In genomic region chr9:33676184-33676745, GRCh38 we compare ENCODE assay signal across 8 cellular contexts.
DNase-seq lines count a peak whose midpoint lies in the region; ATAC-seq and TF ChIP-seq lines count a peak whose summit lies in the region.
"Not testable (repeated sequence)": the region's sequence is repeated elsewhere in the genome, so short reads cannot be mapped to it uniquely, and the experiment has no call there.

No MANE protein-coding gene starts in this region.

- H3K36me3 Mint-ChIP-seq in CD8-positive, alpha-beta T cell; activated naive CD4-positive, alpha-beta T cell treated with anti-CD3 and anti-CD28 coated beads, Interleukin-2, amount 50 U/mL, for 24 hours; endodermal cell (ENCODE audit: low read depth); immature natural killer cell; neural progenitor cell: not testable (repeated sequence)

- not testable (repeated sequence) for H4K20me1 ChIP-seq in neural progenitor cell (ENCODE audit: low read depth)

- DNase-seq in CD8-positive, alpha-beta T cell; Peyer's patch; endodermal cell; neural progenitor cell (ENCODE audit: low spot score): not testable (repeated sequence)
- DNase-seq in KBM-7 = peak; percentile 39
- peak in 1 of 3 donors; percentile 2 for DNase-seq in immature natural killer cell
- DNase-seq in superior temporal gyrus (ENCODE audit: extremely low spot score) = peak; percentile 56

- not testable (repeated sequence) for H3K27ac Mint-ChIP-seq in CD8-positive, alpha-beta T cell; activated naive CD4-positive, alpha-beta T cell treated with anti-CD3 and anti-CD28 coated beads, Interleukin-2, amount 50 U/mL, for 24 hours
- H3K27ac Mint-ChIP-seq in endodermal cell (peak overlapping the region; percentile 18), immature natural killer cell (peak overlapping the region in 2 of 6 donors; percentile 27 to 48), neural progenitor cell (peak overlapping the region; percentile 76)

- H3K27ac ChIP-seq in CD8-positive, alpha-beta T cell (ENCODE audit: low read depth, low read length); neural progenitor cell: not testable (repeated sequence)
- H3K27ac ChIP-seq in Peyer's patch = peak overlapping the region; percentile 44 to 83 (median 60)
- H3K27ac ChIP-seq in endodermal cell (ENCODE audit: low read depth, low read length) = peak overlapping the region; percentile 91

- H3K9me3 ChIP-seq in CD8-positive, alpha-beta T cell (ENCODE audit: low read length); Peyer's patch; endodermal cell (ENCODE audit: control insufficient read depth, low read length); neural progenitor cell (ENCODE audit: low read depth): not testable (repeated sequence)

- TF ChIP-seq POLR2A in Peyer's patch (IDR thresholded peaks at IDR 0.05) = not testable (repeated sequence)

- H3K79me2 ChIP-seq in neural progenitor cell (ENCODE audit: low read depth) = not testable (repeated sequence)

- WGBS in endodermal cell (ENCODE audit: insufficient coverage in 1 of 2, insufficient read length in 1 of 2), 2 experiments = 67 to 88% methylated on average over 1 to 8 of the region's 8 CpGs

- peaks cover 14% of the 10 kb centered on the region for H3K27me3 ChIP-seq in CD8-positive, alpha-beta T cell (ENCODE audit: insufficient read depth, low read length)
- H3K27me3 ChIP-seq in Peyer's patch; endodermal cell (ENCODE audit: control insufficient read depth, insufficient read depth, low read length, poor library complexity, severe bottlenecking): not testable (repeated sequence)
- peaks cover 37% of the 10 kb centered on the region for H3K27me3 ChIP-seq in neural progenitor cell

- H3K4me1 Mint-ChIP-seq in CD8-positive, alpha-beta T cell (ENCODE audit: low read depth); endodermal cell: not testable (repeated sequence)
- peaks cover 10% of the 10 kb centered on the region for H3K4me1 Mint-ChIP-seq in activated naive CD4-positive, alpha-beta T cell treated with anti-CD3 and anti-CD28 coated beads, Interleukin-2, amount 50 U/mL, for 24 hours
- peaks cover 8 to 14% of the 10 kb centered on the region in 2 donors for H3K4me1 Mint-ChIP-seq in immature natural killer cell
- peaks cover 22% of the 10 kb centered on the region for H3K4me1 Mint-ChIP-seq in neural progenitor cell

- H3K9ac ChIP-seq in endodermal cell (ENCODE audit: extremely low read depth, low read length, poor library complexity, severe bottlenecking) = peak overlapping the region; percentile 34
- not testable (repeated sequence) for H3K9ac ChIP-seq in neural progenitor cell

- H2AFZ ChIP-seq in neural progenitor cell (replicated peaks) = peak overlapping the region; percentile 98

- in situ Hi-C loops in KBM-7 (cut with MboI; ENCODE audit: low pct_unique_long_range_greater_than_20kb, low sequenced_read_pairs) = not testable (repeated sequence)

- peak overlapping the region; percentile 94 for H3K4me2 ChIP-seq in neural progenitor cell

- intact Hi-C loops in CD8-positive, alpha-beta T cell (cut with DNase I, micrococcal nuclease) = loop anchor here in 1 of 2 experiments (5.0 kb wide), 1 partner anchor 54 kb away; no protein-coding TSS in a partner anchor

- ATAC-seq in CD8-positive, alpha-beta T cell = not testable (repeated sequence)

- H3K4me3 ChIP-seq in CD8-positive, alpha-beta T cell (ENCODE audit: low read depth, low read length) = peak overlapping the region; percentile 20
- H3K4me3 ChIP-seq in Peyer's patch (peak overlapping the region; percentile 36 to 72 (median 50)), endodermal cell (ENCODE audit: low read length) (peak overlapping the region; percentile 80), neural progenitor cell (peak overlapping the region; percentile 94)

- not testable (repeated sequence) for TF ChIP-seq CTCF in CD8-positive, alpha-beta T cell (IDR thresholded peaks at IDR 0.05); Peyer's patch (IDR thresholded peaks at IDR 0.05); endodermal cell (conservative IDR thresholded peaks at IDR 0.05); neural progenitor cell (IDR thresholded peaks at IDR 0.05)

- peak overlapping the region; percentile 91 for H3K4me3 Mint-ChIP-seq in CD8-positive, alpha-beta T cell
- peak overlapping the region; percentile 90 for H3K4me3 Mint-ChIP-seq in activated naive CD4-positive, alpha-beta T cell treated with anti-CD3 and anti-CD28 coated beads, Interleukin-2, amount 50 U/mL, for 24 hours
- H3K4me3 Mint-ChIP-seq in endodermal cell (peak overlapping the region; percentile 70), immature natural killer cell (peak overlapping the region; percentile 75 to 96 (median 90)), neural progenitor cell (peak overlapping the region; percentile 94)

- not testable (repeated sequence) for H3K36me3 ChIP-seq in CD8-positive, alpha-beta T cell (ENCODE audit: insufficient read depth, low read length); Peyer's patch; endodermal cell (ENCODE audit: control insufficient read depth, insufficient read depth, low read length); neural progenitor cell

- not testable (repeated sequence) for H3K9me3 Mint-ChIP-seq in CD8-positive, alpha-beta T cell; activated naive CD4-positive, alpha-beta T cell treated with anti-CD3 and anti-CD28 coated beads, Interleukin-2, amount 50 U/mL, for 24 hours; immature natural killer cell
- H3K9me3 Mint-ChIP-seq in endodermal cell = peaks cover 11% of the 10 kb centered on the region
- H3K9me3 Mint-ChIP-seq in neural progenitor cell = peaks cover 16% of the 10 kb centered on the region

- H3F3A ChIP-seq in neural progenitor cell (ENCODE audit: low read depth) = peaks cover 24% of the 10 kb centered on the region

- CTCF ChIA-PET in CD8-positive, alpha-beta T cell (lab: Charles Lee) = not testable (repeated sequence)

- H3K27me3 Mint-ChIP-seq in CD8-positive, alpha-beta T cell (ENCODE audit: low read depth) = peaks cover 68% of the 10 kb centered on the region
- H3K27me3 Mint-ChIP-seq in activated naive CD4-positive, alpha-beta T cell treated with anti-CD3 and anti-CD28 coated beads, Interleukin-2, amount 50 U/mL, for 24 hours = peaks cover 58% of the 10 kb centered on the region
- peaks cover 14% of the 10 kb centered on the region for H3K27me3 Mint-ChIP-seq in endodermal cell (ENCODE audit: insufficient read depth)
- H3K27me3 Mint-ChIP-seq in immature natural killer cell (ENCODE audit: low read depth in 3 of 3) = peaks cover 8 to 23% (median 10%) of the 10 kb centered on the region in 3 donors
- H3K27me3 Mint-ChIP-seq in neural progenitor cell (ENCODE audit: insufficient read depth, low read depth) = not testable (repeated sequence)

- not testable (repeated sequence) for H3K4me1 ChIP-seq in CD8-positive, alpha-beta T cell (ENCODE audit: insufficient read depth, low read length); Peyer's patch; endodermal cell (ENCODE audit: control insufficient read depth, insufficient read depth, low read length)
- H3K4me1 ChIP-seq in neural progenitor cell = peaks cover 10% of the 10 kb centered on the region

- POLR2A ChIA-PET in CD8-positive, alpha-beta T cell (lab: Charles Lee) = not testable (repeated sequence)

Comparison
In these comparisons a context has a peak if more than half of its experiments do, and no peak if none do; other contexts are left out.
1. H3K4me3 ChIP-seq: peak in every context shown above with its lines; median percentile 94 in neural progenitor cell; 80 in endodermal cell; 50 in Peyer's patch; 20 in CD8-positive, alpha-beta T cell.